ENCODE assay signal across 13 cellular contexts in the genomic region with DNA sequence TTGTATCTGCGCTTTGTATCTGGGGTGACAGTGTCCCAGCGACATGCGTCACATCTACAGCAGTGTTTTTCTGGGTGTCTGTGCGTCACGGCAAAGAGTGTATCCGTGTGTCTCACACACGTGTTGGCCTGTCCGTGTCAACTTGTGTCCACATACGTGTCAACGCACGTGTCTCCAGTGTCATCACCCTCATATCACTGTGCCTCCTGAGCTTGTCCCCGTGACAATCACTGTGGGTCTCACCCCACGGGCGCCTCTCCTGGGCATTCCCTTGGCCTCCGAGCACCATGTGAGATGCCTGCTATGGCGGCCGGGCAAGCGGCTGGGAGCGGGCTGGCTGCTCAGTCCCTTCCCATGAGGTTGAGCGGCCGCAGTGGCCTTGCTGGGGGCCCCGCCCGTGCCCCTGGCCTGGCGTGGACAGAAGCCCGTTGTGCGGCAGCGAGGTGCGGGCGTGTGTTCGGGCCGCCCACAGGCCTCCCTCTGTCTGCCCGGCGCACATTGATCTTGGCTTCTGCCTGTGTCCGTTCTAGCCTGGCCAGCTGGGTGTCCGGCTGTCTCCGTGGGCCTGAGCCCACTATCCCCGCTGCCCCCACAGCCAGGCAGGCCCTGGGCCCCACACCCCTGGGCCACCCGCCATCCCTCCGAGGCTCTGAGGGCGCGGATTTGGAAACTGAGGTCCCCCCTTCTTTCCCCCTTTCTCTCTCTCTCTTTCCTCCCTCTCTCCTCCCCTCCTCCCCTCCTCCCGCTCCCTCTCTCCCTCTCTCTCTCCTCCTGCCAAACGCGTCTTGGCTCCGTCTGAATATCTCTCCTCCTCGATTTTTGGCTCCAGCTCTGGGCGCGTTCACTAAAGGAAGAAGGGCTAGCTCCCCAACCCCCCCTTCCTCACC. TPM values are rescaled to one million over a fixed set of nuclear protein-coding genes. Genes with fewer than 3 reads are reported as not detected.
DNase-seq lines count a peak whose midpoint lies in the region; ATAC-seq and TF ChIP-seq lines count a peak whose summit lies in the region.
"Had no signal": no experiment of that assay in that cellular context is flagged by ENCODE, and none has a peak within 500 bp of the region (broad histone marks: within the 10 kb centered on the region; RNA-seq: fewer than 3 reads in every experiment).

No MANE protein-coding gene starts in this region.

- H3K9me3 ChIP-seq in adipocyte (ENCODE audit: control insufficient read depth, low read length) = no peaks in the 10 kb centered on the region
- H3K9me3 ChIP-seq in muscle layer of colon (ENCODE audit: low read length) = no peaks in the 10 kb centered on the region
- H3K9me3 ChIP-seq in tibial artery = no peaks in the 10 kb centered on the region

- no peak for ATAC-seq in HG02571 (IDR thresholded peaks at IDR 0.05; ENCODE audit: unreplicated experiment)
- ATAC-seq in naive thymus-derived CD8-positive, alpha-beta T cell = no peak
- ATAC-seq: activated T-cell treated with anti-CD3 and anti-CD28 coated beads, Interleukin-2, amount 50 U/mL, for 4 hours had no signal

- H3K36me3 ChIP-seq in adipocyte (ENCODE audit: control insufficient read depth, insufficient read depth, low read length, severe bottlenecking) (peaks cover 6% of the 10 kb centered on the region), muscle layer of colon (ENCODE audit: insufficient read depth, low read length) (peaks cover 13% of the 10 kb centered on the region), tibial artery (peaks cover 0 to 12% (median 0%) of the 10 kb centered on the region in 3 donors)

- TF ChIP-seq CTCF in fibroblast of the aortic adventitia (IDR thresholded peaks at IDR 0.05; ENCODE audit: insufficient read depth, low read length) (no peak), tibial artery (IDR thresholded peaks at IDR 0.05) (peak in 1 of 2 experiments; percentile 12), osteocyte (IDR thresholded peaks at IDR 0.05) (no peak)

- no peak overlapping the region for H3K27ac Mint-ChIP-seq in osteocyte (ENCODE audit: unreplicated experiment)
- no peak overlapping the region for H3K27ac Mint-ChIP-seq in naive thymus-derived CD8-positive, alpha-beta T cell

- POLR2A ChIA-PET in naive thymus-derived CD8-positive, alpha-beta T cell (lab: Charles Lee) = no interaction called here

- H3K4me3 Mint-ChIP-seq in osteocyte (ENCODE audit: unreplicated experiment) = no peak overlapping the region
- H3K4me3 Mint-ChIP-seq in naive thymus-derived CD8-positive, alpha-beta T cell = no peak overlapping the region
- H3K4me3 Mint-ChIP-seq: activated T-cell treated with anti-CD3 and anti-CD28 coated beads, Interleukin-2, amount 50 U/mL, for 4 hours had no signal

- H3K9me3 Mint-ChIP-seq in osteocyte (ENCODE audit: unreplicated experiment) = no peaks in the 10 kb centered on the region
- H3K9me3 Mint-ChIP-seq in naive thymus-derived CD8-positive, alpha-beta T cell = no peaks in the 10 kb centered on the region
- H3K9me3 Mint-ChIP-seq: activated T-cell treated with anti-CD3 and anti-CD28 coated beads, Interleukin-2, amount 50 U/mL, for 4 hours had no signal

- H3K27me3 ChIP-seq in adipocyte (replicated peaks; ENCODE audit: control insufficient read depth, insufficient read depth, low read length) (no peaks in the 10 kb centered on the region), muscle layer of colon (ENCODE audit: control insufficient read depth in 1 of 2, insufficient read depth in 2 of 2, low read length in 2 of 2) (no peaks in the 10 kb centered on the region), tibial artery (no peaks in the 10 kb centered on the region)

- no peaks in the 10 kb centered on the region for H3K27me3 Mint-ChIP-seq in osteocyte (ENCODE audit: unreplicated experiment)
- peaks cover 0 to 5% (median 0%) of the 10 kb centered on the region in 5 donors for H3K27me3 Mint-ChIP-seq in naive thymus-derived CD8-positive, alpha-beta T cell

- H3K4me1 Mint-ChIP-seq in osteocyte (ENCODE audit: unreplicated experiment) = peaks cover 12% of the 10 kb centered on the region
- peaks cover 0 to 9% (median 6%) of the 10 kb centered on the region in 4 donors for H3K4me1 Mint-ChIP-seq in naive thymus-derived CD8-positive, alpha-beta T cell

- H3K9ac ChIP-seq in adipocyte (ENCODE audit: low read length) (peak overlapping the region; percentile 83), muscle layer of colon (ENCODE audit: low read length) (peak overlapping the region; percentile 10)

- peaks cover 70% of the 10 kb centered on the region for H3K4me1 ChIP-seq in adipocyte (ENCODE audit: control insufficient read depth, insufficient read depth, low read length)
- H3K4me1 ChIP-seq in muscle layer of colon (ENCODE audit: insufficient read depth, low read length) = peaks cover 84% of the 10 kb centered on the region
- H3K4me1 ChIP-seq in tibial artery = peaks cover 0 to 97% (median 88%) of the 10 kb centered on the region in 4 donors

- intact Hi-C loops in tibial artery (cut with DNase I; ENCODE audit: low total_unique reads) = no loop called here

- peaks cover 17% of the 10 kb centered on the region for H3K36me3 Mint-ChIP-seq in osteocyte (ENCODE audit: unreplicated experiment)
- H3K36me3 Mint-ChIP-seq in naive thymus-derived CD8-positive, alpha-beta T cell = no peaks in the 10 kb centered on the region

- DNase-seq in adipocyte (ENCODE audit: low read depth) = no peak
- DNase-seq in fibroblast of the aortic adventitia (ENCODE audit: low read depth) = peak; percentile 87
- peak; percentile 87 to 95 for DNase-seq in tibial artery
- no peak for DNase-seq in COLO668 (lab: John Stamatoyannopoulos, UW; ENCODE audit: unreplicated experiment)
- no peak for DNase-seq in osteocyte (ENCODE audit: extremely low spot score, unreplicated experiment)
- DNase-seq in naive thymus-derived CD8-positive, alpha-beta T cell = no peak
- DNase-seq: activated T-cell treated with anti-CD3 and anti-CD28 coated beads, Interleukin-2, amount 50 U/mL, for 4 hours; DND-41; effector memory CD4-positive, alpha-beta T cell; NCI-H526 treated with DMSO at 0.1 percent for 48 hours; T-helper 9 cell had no signal

- H3K4me3 ChIP-seq in adipocyte (ENCODE audit: low read length) = peak overlapping the region; percentile 69
- H3K4me3 ChIP-seq in fibroblast of the aortic adventitia (ENCODE audit: low read depth, low read length) = peak overlapping the region; percentile 56
- H3K4me3 ChIP-seq in muscle layer of colon (ENCODE audit: low read depth in 1 of 2, low read length in 2 of 2) = peak overlapping the region; percentile 46 to 55
- peak overlapping the region; percentile 51 to 56 for H3K4me3 ChIP-seq in tibial artery

- H3K27ac ChIP-seq in muscle layer of colon (ENCODE audit: low read depth, low read length) (peak overlapping the region; percentile 93), tibial artery (peak overlapping the region; percentile 88 to 99)

RNA-seq across cellular contexts. Expression of a gene that starts 6.5 kb away (rescaled TPM):
- total RNA-seq in fibroblast of the aortic adventitia (ENCODE audit: low replicate concordance) (68.0 and 160 TPM in 2 replicates), osteocyte (87.0 and 93.7 TPM in 2 replicates)
- 1 to 10 TPM; 4.9 to 8.6 TPM for total RNA-seq in naive thymus-derived CD8-positive, alpha-beta T cell
- polyA plus RNA-seq in naive thymus-derived CD8-positive, alpha-beta T cell = 1 to 10 TPM in 1 of 3 donors, under 1 TPM in 1, not detected in 1; 0.68 to 1.5 TPM

RNA-seq across cellular contexts. Expression of a gene that starts 32.4 kb away (rescaled TPM):
- total RNA-seq in fibroblast of the aortic adventitia (ENCODE audit: low replicate concordance) = 0.18 TPM in 1 of 2 replicates, not detected in the other
- total RNA-seq in osteocyte = not detected in 2 replicates
- not detected for total RNA-seq in naive thymus-derived CD8-positive, alpha-beta T cell
- not detected for polyA plus RNA-seq in naive thymus-derived CD8-positive, alpha-beta T cell
- total RNA-seq: activated T-cell treated with anti-CD3 and anti-CD28 coated beads, Interleukin-2, amount 50 U/mL, for 4 hours had no signal

RNA-seq across cellular contexts. Expression of a gene that starts 44.7 kb away (rescaled TPM):
- total RNA-seq in fibroblast of the aortic adventitia (ENCODE audit: low replicate concordance) (23.0 and 38.8 TPM in 2 replicates), osteocyte (24.0 and 24.6 TPM in 2 replicates)
- total RNA-seq in naive thymus-derived CD8-positive, alpha-beta T cell = 10 to 100 TPM; 17.3 to 17.8 TPM
- 10 to 100 TPM; 59.4 to 65.1 (median 64.7) TPM for polyA plus RNA-seq in naive thymus-derived CD8-positive, alpha-beta T cell

RNA-seq across cellular contexts. Expression of a gene that starts 56.1 kb away (rescaled TPM):
- total RNA-seq in fibroblast of the aortic adventitia (ENCODE audit: low replicate concordance) = 76.8 and 101 TPM in 2 replicates
- total RNA-seq in osteocyte = 81.4 and 83.1 TPM in 2 replicates
- 100 to 1,000 TPM; 117 to 125 TPM for total RNA-seq in naive thymus-derived CD8-positive, alpha-beta T cell
- polyA plus RNA-seq in naive thymus-derived CD8-positive, alpha-beta T cell = 100 to 1,000 TPM in 2 of 3 donors, 10 to 100 TPM in 1; 78.0 to 114 (median 102) TPM

Comparison
In these comparisons a context has a peak if more than half of its experiments do, and no peak if none do; other contexts are left out.
1. DNase-seq: peak in fibroblast of the aortic adventitia (single experiment) and tibial artery (2 of 2); none in adipocyte (single experiment), COLO668 (single experiment), osteocyte (single experiment) and naive thymus-derived CD8-positive, alpha-beta T cell (0 of 10).
2. Peak in every context shown above with its lines, with median percentiles within 50 percentile points of each other: H3K4me3 ChIP-seq.